In the genomic region with DNA sequence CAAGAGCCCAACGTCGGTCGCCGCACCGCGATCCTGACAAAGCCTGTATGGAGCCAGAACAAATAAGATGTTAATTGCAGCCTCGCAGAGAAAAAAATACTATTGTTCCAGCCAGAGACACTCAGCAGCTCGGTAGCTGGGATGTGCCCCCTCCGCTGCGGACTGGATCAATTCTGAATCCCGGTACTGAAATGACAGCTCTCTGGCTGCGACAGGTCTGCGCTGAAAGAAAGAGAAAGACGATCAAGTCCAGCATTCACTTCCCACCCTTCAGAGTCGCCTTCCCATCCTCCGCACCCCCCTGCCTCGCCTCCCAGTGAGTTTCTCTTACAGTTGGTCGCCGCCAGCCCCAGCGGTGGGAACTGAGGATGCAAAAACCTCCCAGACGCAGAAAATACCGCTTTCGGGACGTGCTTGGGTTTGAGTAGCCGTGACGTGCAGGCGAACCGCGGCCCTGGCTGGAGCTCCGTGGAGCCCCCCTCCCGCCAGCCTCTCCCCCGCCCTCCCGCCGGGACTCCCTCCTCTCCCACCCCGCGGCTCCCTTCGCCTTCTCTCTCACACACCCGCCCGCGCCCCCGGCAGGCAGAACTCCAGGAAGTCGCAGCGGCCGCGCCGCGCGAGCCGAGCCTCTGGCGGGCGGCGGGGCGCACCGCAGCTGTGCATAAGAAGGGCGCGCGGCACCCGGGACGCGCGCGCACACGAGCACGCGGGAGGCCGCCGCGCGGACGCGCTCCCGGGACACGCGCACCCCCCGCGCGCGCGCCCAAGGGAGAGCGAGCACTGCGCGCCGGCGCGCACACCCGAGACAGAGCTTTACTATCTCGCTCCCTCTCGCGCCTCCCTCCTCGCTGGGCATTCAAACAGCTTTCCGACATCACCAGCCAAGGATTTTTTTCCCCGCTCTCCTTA, we compare ENCODE assay signal across 8 cellular contexts. TPM values are rescaled to one million over a fixed set of nuclear protein-coding genes. Genes with fewer than 3 reads are reported as not detected.
A peak's percentile ranks its signal among the peaks of the same experiment; 100 is the strongest.
DNase-seq lines count a peak whose midpoint lies in the region; ATAC-seq, FAIRE-seq and TF ChIP-seq lines count a peak whose summit lies in the region.

A gene (plus strand): TSS at position 780 of the 909 bp plus-strand sequence. CDS start 3,394 bp downstream, outside the sequence.

- H3K4me1 ChIP-seq in endothelial cell of umbilical vein (ENCODE audit: control insufficient read depth, extremely low read depth, insufficient read depth, low read length), result peaks cover 10% of the 10 kb centered on the region
- H3K4me1 ChIP-seq in stomach, result peaks cover 4 to 36% (median 25%) of the 10 kb centered on the region in 4 donors

- peak; percentile 49 for FAIRE-seq in endothelial cell of umbilical vein (lab: Jason Lieb, UNC)

- 1 to 2% (median 1%) methylated on average over 44 to 92 of the region's 92 CpGs for WGBS in stomach, 5 donors

- POLR2A ChIA-PET in activated CD4-positive, alpha-beta memory T cell treated with anti-CD3 and anti-CD28 coated beads for 36 hours (lab: Charles Lee), result no interaction called here
- POLR2A ChIA-PET in endothelial cell of umbilical vein (lab: Charles Lee), result no interaction called here

- no TSS peak for BruUV-seq in endothelial cell of umbilical vein (replicated peaks; lab: Mats Ljungman, UMichigan)

- peak within 1 kb of the TSS; percentile 91 for H2AFZ ChIP-seq in endothelial cell of umbilical vein (ENCODE audit: low read depth, low read length)

- H4K20me1 ChIP-seq in endothelial cell of umbilical vein (replicated peaks; ENCODE audit: control insufficient read depth, extremely low read depth, insufficient read depth, low read length), result no peaks in the 10 kb centered on the region

- no peaks in the 10 kb centered on the region for H3K36me3 ChIP-seq in endothelial cell of umbilical vein (ENCODE audit: control insufficient read depth in 2 of 2, extremely low read depth in 1 of 2, insufficient read depth in 2 of 2, low read length in 2 of 2)
- H3K36me3 ChIP-seq in stomach, result no peaks in the 10 kb centered on the region

- H3K4me2 ChIP-seq in endothelial cell of umbilical vein (ENCODE audit: insufficient read depth, low read length), result peak within 1 kb of the TSS; percentile 86

- no peak within 1 kb of the TSS for H3K27ac Mint-ChIP-seq in activated CD4-positive, alpha-beta memory T cell treated with anti-CD3 and anti-CD28 coated beads for 36 hours

- no peaks in the 10 kb centered on the region for H3K79me2 ChIP-seq in endothelial cell of umbilical vein (ENCODE audit: control insufficient read depth, insufficient read depth, low read length)

- TF ChIP-seq CTCF in endothelial cell of umbilical vein (IDR thresholded peaks at IDR 0.05; ENCODE audit: extremely low read depth in 1 of 2, insufficient read depth in 1 of 2, low read depth in 1 of 2, low read length in 2 of 2) (no peak), stomach (IDR thresholded peaks at IDR 0.05) (no peak)

- peak within 1 kb of the TSS; percentile 71 for H3K4me3 Mint-ChIP-seq in activated CD4-positive, alpha-beta memory T cell treated with anti-CD3 and anti-CD28 coated beads for 36 hours

- no peak for TF ChIP-seq EP300 in stomach (IDR thresholded peaks at IDR 0.05)

- DNase-seq in C1 segment of cervical spinal cord (lab: John Stamatoyannopoulos, UW) (peak; percentile 59 to 99 (median 92)), NCI-H226 (peak; percentile 8), endothelial cell of umbilical vein (ENCODE audit: low read depth, low spot score) (peak; percentile 42), lung microvascular endothelial cell (ENCODE audit: low read depth in 2 of 2) (peak; percentile 70 to 78), stomach (peak; percentile 46)
- DNase-seq in activated CD4-positive, alpha-beta memory T cell treated with anti-CD3 and anti-CD28 coated beads for 36 hours, result peak; percentile 42

- intact Hi-C loops in activated CD4-positive, alpha-beta memory T cell treated with anti-CD3 and anti-CD28 coated beads for 36 hours (cut with micrococcal nuclease), result loop anchor here (5.0 to 10.0 kb wide), 3 partner anchors 143 to 1473 kb away; no protein-coding TSS in a partner anchor
- intact Hi-C loops in endothelial cell of umbilical vein (cut with micrococcal nuclease), result loop anchor here (5.0 kb wide), 3 partner anchors 143 to 1567 kb away; no protein-coding TSS in a partner anchor
- intact Hi-C loops in stomach (cut with DNase I; ENCODE audit: low total_unique reads), result no loop called here

- ATAC-seq in GM19043 (IDR thresholded peaks at IDR 0.05; ENCODE audit: low read depth, unreplicated experiment) (peak; percentile 78), HG03196 (IDR thresholded peaks at IDR 0.05; ENCODE audit: unreplicated experiment) (peak; percentile 66)

- H3K9ac ChIP-seq in endothelial cell of umbilical vein (replicated peaks; ENCODE audit: extremely low read depth, insufficient read depth, low read length), result no peak within 1 kb of the TSS

- H3K9me3 Mint-ChIP-seq in activated CD4-positive, alpha-beta memory T cell treated with anti-CD3 and anti-CD28 coated beads for 36 hours, result no peaks in the 10 kb centered on the region

- TF ChIP-seq POLR2A in endothelial cell of umbilical vein (IDR thresholded peaks at IDR 0.05; ENCODE audit: low read depth, low read length) (no peak), stomach (IDR thresholded peaks at IDR 0.05) (no peak)

- H3K36me3 Mint-ChIP-seq in activated CD4-positive, alpha-beta memory T cell treated with anti-CD3 and anti-CD28 coated beads for 36 hours, result no peaks in the 10 kb centered on the region

- peaks cover 43% of the 10 kb centered on the region for H3K27me3 Mint-ChIP-seq in activated CD4-positive, alpha-beta memory T cell treated with anti-CD3 and anti-CD28 coated beads for 36 hours

- H3K4me1 Mint-ChIP-seq in activated CD4-positive, alpha-beta memory T cell treated with anti-CD3 and anti-CD28 coated beads for 36 hours (ENCODE audit: low read depth), result peaks cover 16% of the 10 kb centered on the region

- H3K4me3 ChIP-seq in endothelial cell of umbilical vein (replicated peaks in 1 of 3; ENCODE audit: insufficient read depth in 1 of 3, low read depth in 1 of 3, low read length in 3 of 3), result peak within 1 kb of the TSS; percentile 21 to 75 (median 50)
- H3K4me3 ChIP-seq in stomach, result peak within 1 kb of the TSS; percentile 68 to 83 (median 74)

- H3K9me1 ChIP-seq in endothelial cell of umbilical vein (replicated peaks; ENCODE audit: control insufficient read depth, extremely low read depth, insufficient read depth, low read length), result no peaks in the 10 kb centered on the region

- dilution Hi-C loops in endothelial cell of umbilical vein (cut with MboI; ENCODE audit: extremely low pct_ligation_motif_present, low sequenced_read_pairs), result no loop called here

- H3K9me3 ChIP-seq in endothelial cell of umbilical vein (replicated peaks; ENCODE audit: control insufficient read depth, insufficient read depth, low read length) (no peaks in the 10 kb centered on the region), stomach (no peaks in the 10 kb centered on the region)

- CTCF ChIA-PET in activated CD4-positive, alpha-beta memory T cell treated with anti-CD3 and anti-CD28 coated beads for 36 hours (lab: Charles Lee), result no interaction called here
- CTCF ChIA-PET in endothelial cell of umbilical vein (lab: Charles Lee), result interaction anchor here (1.4 kb wide), 1 partner anchor 1474 kb away, joined by 4 read pairs; no protein-coding TSS in a partner anchor

- H3K27ac ChIP-seq in endothelial cell of umbilical vein (ENCODE audit: insufficient read depth, low read depth, low read length) (no peak within 1 kb of the TSS), stomach (peak within 1 kb of the TSS; percentile 30 to 81 (median 77))

- H3K27me3 ChIP-seq in endothelial cell of umbilical vein (ENCODE audit: control insufficient read depth in 2 of 2, insufficient read depth in 2 of 2, low read length in 2 of 2) (peaks cover 32 to 50% of the 10 kb centered on the region in 2 experiments), stomach (peaks cover 0 to 56% (median 27%) of the 10 kb centered on the region in 3 donors)

TF ChIP-seq in endothelial cell of umbilical vein, 7 proteins besides CTCF, POLR2A, EP300 and RAD21:
- TF ChIP-seq MYC (IDR thresholded peaks at IDR 0.05; ENCODE audit: low read depth, low read length) (no peak), POLR2AphosphoS5 (IDR thresholded peaks at IDR 0.05; ENCODE audit: insufficient read depth, low read depth, low read length) (peak; percentile 20), EZH2 (IDR thresholded peaks at IDR 0.05; ENCODE audit: borderline replicate concordance, low read depth, low read length, severe bottlenecking) (peak; percentile 63), GATA2 (IDR thresholded peaks at IDR 0.05; ENCODE audit: insufficient read depth, insufficient read length, low read depth, low read length) (no peak), JUN (IDR thresholded peaks at IDR 0.05; ENCODE audit: borderline replicate concordance, insufficient read depth, insufficient read length, low read depth) (no peak), FOS (IDR thresholded peaks at IDR 0.05; ENCODE audit: borderline replicate concordance, insufficient read depth, low read length) (no peak)
- TF ChIP-seq, protein P1, sequence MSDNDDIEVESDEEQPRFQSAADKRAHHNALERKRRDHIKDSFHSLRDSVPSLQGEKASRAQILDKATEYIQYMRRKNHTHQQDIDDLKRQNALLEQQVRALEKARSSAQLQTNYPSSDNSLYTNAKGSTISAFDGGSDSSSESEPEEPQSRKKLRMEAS (IDR thresholded peaks at IDR 0.05; ENCODE audit: insufficient read depth, insufficient read length), result no peak

RNA-seq across cellular contexts. Expression of the gene that starts here (rescaled TPM):
- not detected for total RNA-seq in activated CD4-positive, alpha-beta memory T cell treated with anti-CD3 and anti-CD28 coated beads for 36 hours
- total RNA-seq in endothelial cell of umbilical vein, result not detected in 2 replicates
- polyA plus RNA-seq in endothelial cell of umbilical vein, result not detected in 2 replicates
- polyA plus RNA-seq in endothelial cell of umbilical vein (2011; cell fraction: cytosol; rRNA removed), result not detected in 2 replicates
- not detected in 2 replicates for polyA plus RNA-seq in endothelial cell of umbilical vein (2011; cell fraction: nucleus; rRNA removed)
- 0.04 TPM in 1 of 2 replicates, not detected in the other for polyA plus RNA-seq in endothelial cell of umbilical vein (2012)
- not detected in 2 replicates for polyA minus RNA-seq in endothelial cell of umbilical vein
- not detected for polyA minus RNA-seq in endothelial cell of umbilical vein (2011; cell fraction: cytosol; rRNA and poly(A)+ RNA removed)
- polyA minus RNA-seq in endothelial cell of umbilical vein (2011; cell fraction: nucleus; rRNA and poly(A)+ RNA removed), result not detected in 2 replicates
- not detected in 2 replicates for total RNA-seq in lung microvascular endothelial cell
- 10 to 100 TPM in 1 of 5 donors, 1 to 10 TPM in 1, under 1 TPM in 2, not detected in 1; 0.45 to 16.0 (median 1.1) TPM for total RNA-seq in stomach
- under 1 TPM; 0.19 to 0.63 (median 0.61) TPM for polyA plus RNA-seq in stomach

Comparison
In these comparisons a context has a peak if more than half of its experiments do, and no peak if none do; other contexts are left out.
1. Peak in DNase-seq in activated CD4-positive, alpha-beta memory T cell treated with anti-CD3 and anti-CD28 coated beads for 36 hours; RNA of the gene not detected or under 1 TPM.
2. Peak in DNase-seq, H3K4me3 ChIP-seq and H3K4me2 ChIP-seq in endothelial cell of umbilical vein; RNA of the gene not detected or under 1 TPM.
3. Peak in DNase-seq in lung microvascular endothelial cell; RNA of the gene not detected or under 1 TPM.
4. DNase-seq: peak in every context shown above with its lines; median percentile 92 in C1 segment of cervical spinal cord; 74 in lung microvascular endothelial cell; 46 in stomach; 42 in activated CD4-positive, alpha-beta memory T cell treated with anti-CD3 and anti-CD28 coated beads for 36 hours; 42 in endothelial cell of umbilical vein; 8 in NCI-H226.